In the genomic region with DNA sequence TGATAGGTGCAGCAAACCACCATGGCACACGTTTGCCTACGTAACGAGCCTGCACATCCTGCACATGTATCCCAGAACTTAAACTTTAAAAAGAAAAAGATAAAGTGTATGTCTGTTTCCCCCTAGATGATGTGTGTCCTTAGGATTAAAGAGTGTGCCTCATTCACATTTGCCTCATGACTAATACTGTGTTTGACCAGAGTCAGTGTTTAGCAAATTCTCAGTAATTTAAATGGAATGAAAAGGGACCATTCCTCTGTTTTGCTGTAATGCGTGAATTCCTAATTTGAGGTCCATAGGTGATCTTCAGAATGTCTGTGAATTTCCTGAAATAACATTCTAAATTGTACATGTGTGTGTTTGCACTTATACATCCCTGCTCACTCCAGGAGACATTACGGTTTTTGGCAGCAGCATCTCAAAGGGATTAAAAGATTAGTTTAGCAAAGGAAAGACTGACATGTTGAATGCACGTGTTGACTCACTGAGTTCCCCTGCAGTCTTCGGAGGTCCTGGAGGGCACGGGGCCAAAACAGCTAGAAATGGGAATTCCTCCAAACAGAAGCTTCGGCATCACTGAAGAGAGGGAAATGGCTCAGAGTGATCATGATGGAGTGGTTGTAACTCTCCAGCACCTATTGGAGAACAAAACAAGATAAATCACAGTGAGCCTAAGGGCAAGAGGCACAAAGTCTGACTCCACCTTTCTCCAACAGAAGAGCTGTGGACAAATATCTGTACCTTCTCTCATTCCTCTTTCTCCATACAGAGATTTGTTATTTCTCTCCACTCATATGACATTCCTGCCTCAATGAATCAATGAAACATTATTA, we compare ENCODE assay signal across 30 cellular contexts. TPM values are rescaled to one million over a fixed set of nuclear protein-coding genes. Genes with fewer than 3 reads are reported as not detected.
DNase-seq lines count a peak whose midpoint lies in the region; ATAC-seq and TF ChIP-seq lines count a peak whose summit lies in the region.
"Had no signal": no experiment of that assay in that cellular context is flagged by ENCODE, and none has a peak within 500 bp of the region (broad histone marks: within the 10 kb centered on the region; RNA-seq: fewer than 3 reads in every experiment).

No MANE protein-coding gene starts in this region.

- H3K27ac ChIP-seq in RWPE1 (no peak overlapping the region), substantia nigra (ENCODE audit: low read depth, low read length, poor library complexity, severe bottlenecking) (no peak overlapping the region), trophoblast cell (ENCODE audit: low read depth, low read length) (no peak overlapping the region)
- H3K27ac ChIP-seq: C4-2B, coronary artery, esophagus muscularis mucosa, gastrocnemius medialis, left ventricle myocardium inferior, testis had no signal

- no peak overlapping the region for H3K9ac ChIP-seq in trophoblast cell (ENCODE audit: low read length)

- H3K4me2 ChIP-seq in trophoblast cell (ENCODE audit: low read length), result no peak overlapping the region

- no peak overlapping the region for H2AFZ ChIP-seq in trophoblast cell (ENCODE audit: insufficient read depth, low read length, poor library complexity)

- no peaks in the 10 kb centered on the region for H3K79me2 ChIP-seq in trophoblast cell (ENCODE audit: control insufficient read depth, insufficient read depth, low read length, poor library complexity)

- no peaks in the 10 kb centered on the region for H3K36me3 ChIP-seq in trophoblast cell (ENCODE audit: control insufficient read depth in 1 of 2, insufficient read depth in 2 of 2, low read length in 2 of 2)
- H3K36me3 ChIP-seq: esophagus muscularis mucosa, gastrocnemius medialis, left ventricle myocardium inferior had no signal

- no peak for TF ChIP-seq CTCF in RWPE1 (conservative IDR thresholded peaks at IDR 0.05; ENCODE audit: low read depth)

- H3K4ac ChIP-seq in trophoblast cell (ENCODE audit: low read depth, low read length), result no peak overlapping the region

- H4K8ac ChIP-seq in trophoblast cell (ENCODE audit: low read depth, low read length), result no peak overlapping the region

- CTCF ChIA-PET in RWPE1 (lab: Yijun Ruan, JAX), result interaction anchor here (0.6 kb wide), 1 partner anchor 255 kb away, joined by 4 read pairs; no protein-coding TSS in a partner anchor
- CTCF ChIA-PET in activated CD8-positive, alpha-beta memory T cell treated with anti-CD3 and anti-CD28 coated beads, Interleukin-2, amount 10 ng/mL, durations not matched to agents 7 days and 5 days (lab: Charles Lee), result no interaction called here

- H3K36me3 Mint-ChIP-seq in activated CD8-positive, alpha-beta memory T cell treated with anti-CD3 and anti-CD28 coated beads, Interleukin-2, amount 10 ng/mL, durations not matched to agents 7 days and 5 days, result no peaks in the 10 kb centered on the region
- H3K36me3 Mint-ChIP-seq: immature natural killer cell had no signal

- H4K91ac ChIP-seq in trophoblast cell (ENCODE audit: low read depth, low read length), result no peak overlapping the region

- H2AK5ac ChIP-seq in trophoblast cell (ENCODE audit: low read length), result no peak overlapping the region

- H3K18ac ChIP-seq in trophoblast cell (ENCODE audit: low read length), result no peak overlapping the region

- H3K79me1 ChIP-seq in trophoblast cell (ENCODE audit: low read length), result no peaks in the 10 kb centered on the region

- no peak overlapping the region for H4K12ac ChIP-seq in trophoblast cell (ENCODE audit: low read depth, low read length)

- POLR2A ChIA-PET in RWPE1 (lab: Yijun Ruan, JAX; ENCODE audit: low non-redundant PET), result no interaction called here

- H2BK12ac ChIP-seq in trophoblast cell (ENCODE audit: low read length), result no peak overlapping the region

- peaks cover 0 to 5% of the 10 kb centered on the region in 2 experiments for H3K4me1 ChIP-seq in trophoblast cell (ENCODE audit: control insufficient read depth in 1 of 2, insufficient read depth in 2 of 2, low read length in 2 of 2)
- H3K4me1 ChIP-seq: esophagus muscularis mucosa, gastrocnemius medialis, left ventricle myocardium inferior, testis had no signal

- H3K27me3 Mint-ChIP-seq in activated CD8-positive, alpha-beta memory T cell treated with anti-CD3 and anti-CD28 coated beads, Interleukin-2, amount 10 ng/mL, durations not matched to agents 7 days and 5 days, result no peaks in the 10 kb centered on the region

- H2BK5ac ChIP-seq in trophoblast cell (ENCODE audit: low read depth, low read length, poor library complexity), result no peak overlapping the region

- H3K14ac ChIP-seq in trophoblast cell (ENCODE audit: low read length), result no peak overlapping the region

- no peak overlapping the region for H3K23ac ChIP-seq in trophoblast cell (ENCODE audit: low read length)

- no peaks in the 10 kb centered on the region for H3K27me3 ChIP-seq in trophoblast cell (ENCODE audit: insufficient read depth, low read length)
- H3K27me3 ChIP-seq: gastrocnemius medialis, testis had no signal

- H3K4me3 Mint-ChIP-seq in activated CD8-positive, alpha-beta memory T cell treated with anti-CD3 and anti-CD28 coated beads, Interleukin-2, amount 10 ng/mL, durations not matched to agents 7 days and 5 days, result no peak overlapping the region
- H3K4me3 Mint-ChIP-seq: activated T-cell treated with anti-CD3 and anti-CD28 coated beads, Interleukin-2, amount 50 U/mL, for 4 hours; immature natural killer cell; mesothelial cell of epicardium; naive thymus-derived CD4-positive, alpha-beta T cell had no signal

- no peak overlapping the region for H2BK120ac ChIP-seq in trophoblast cell (ENCODE audit: insufficient read depth, low read length, poor library complexity)

- H3K9me3 ChIP-seq in trophoblast cell (ENCODE audit: insufficient read depth, low read depth, low read length), result peaks cover 2% of the 10 kb centered on the region
- H3K9me3 ChIP-seq: gastrocnemius medialis, testis had no signal

- H3K27ac Mint-ChIP-seq in activated CD8-positive, alpha-beta memory T cell treated with anti-CD3 and anti-CD28 coated beads, Interleukin-2, amount 10 ng/mL, durations not matched to agents 7 days and 5 days, result no peak overlapping the region
- H3K27ac Mint-ChIP-seq: immature natural killer cell; mesothelial cell of epicardium; naive thymus-derived CD4-positive, alpha-beta T cell had no signal

- H3K9me3 Mint-ChIP-seq in activated CD8-positive, alpha-beta memory T cell treated with anti-CD3 and anti-CD28 coated beads, Interleukin-2, amount 10 ng/mL, durations not matched to agents 7 days and 5 days (ENCODE audit: low read depth), result peaks cover 11% of the 10 kb centered on the region

- no peak for ATAC-seq in activated CD8-positive, alpha-beta memory T cell treated with anti-CD3 and anti-CD28 coated beads, Interleukin-2, amount 10 ng/mL, durations not matched to agents 7 days and 5 days
- ATAC-seq: activated T-cell treated with anti-CD3 and anti-CD28 coated beads, Interleukin-2, amount 50 U/mL, for 4 hours; gastrocnemius medialis; naive thymus-derived CD4-positive, alpha-beta T cell; Panc1 had no signal

- DNase-seq in Daoy (ENCODE audit: low read depth) (peak; percentile 84), LoVo (ENCODE audit: low spot score) (peak; percentile 5), RWPE1 (ENCODE audit: low spot score) (peak; percentile 23), iris pigment epithelial cell (ENCODE audit: low read depth) (peak; percentile 20), substantia nigra (lab: John Stamatoyannopoulos, UW) (no peak), trophoblast cell (no peak)
- no peak for DNase-seq in activated CD8-positive, alpha-beta memory T cell treated with anti-CD3 and anti-CD28 coated beads, Interleukin-2, amount 10 ng/mL, durations not matched to agents 7 days and 5 days
- no peak for DNase-seq in stimulated activated CD4-positive, alpha-beta T cell treated with anti-CD3 and anti-CD28 coated beads, Interleukin-4, amount 100 ng/mL, for 4 hours
- DNase-seq: activated CD8-positive, alpha-beta memory T cell treated with anti-CD3 and anti-CD28 coated beads for 24 hours; activated T-cell treated with anti-CD3 and anti-CD28 coated beads, Interleukin-2, amount 50 U/mL, for 4 hours; Calu3; gastrocnemius medialis; hippocampal formation; immature natural killer cell; Kasumi-1; left ventricle myocardium inferior; naive thymus-derived CD4-positive, alpha-beta T cell; NCI-H1092 treated with DMSO at 0.1 percent for 48 hours; NCI-H2029 treated with DMSO at 0.1 percent for 48 hours; NCI-H345; NK-92 treated with Interleukin-12 subunit alpha and Interleukin-12 subunit beta, amount 100 ng/mL, for 24 hours; occipital lobe; stimulated activated CD4-positive, alpha-beta T cell treated with anti-CD3 and anti-CD28 coated beads, Interleukin-4, amount 100 ng/mL, for 1 hour; stimulated activated naive CD4-positive, alpha-beta T cell; testis had no signal

- WGBS in trophoblast cell (ENCODE audit: extremely low coverage, insufficient coverage, insufficient read length), result no CpG with 5 or more reads among the region's 9 CpGs

- H3K4me1 Mint-ChIP-seq in activated CD8-positive, alpha-beta memory T cell treated with anti-CD3 and anti-CD28 coated beads, Interleukin-2, amount 10 ng/mL, durations not matched to agents 7 days and 5 days, result no peaks in the 10 kb centered on the region
- H3K4me1 Mint-ChIP-seq: immature natural killer cell; naive thymus-derived CD4-positive, alpha-beta T cell had no signal

- no peak overlapping the region for H3K4me3 ChIP-seq in trophoblast cell (ENCODE audit: low read depth, low read length)
- H3K4me3 ChIP-seq: coronary artery, esophagus muscularis mucosa, gastrocnemius medialis, left ventricle myocardium inferior, testis had no signal

RNA-seq across cellular contexts. Expression of a gene that starts 19.1 kb away (rescaled TPM):
- total RNA-seq in Daoy (2014; rRNA removed; shearing (Covaris generic)), result 4.9 and 7.5 TPM in 2 replicates
- 10 to 100 TPM; 13.8 to 16.8 TPM for total RNA-seq in activated CD8-positive, alpha-beta memory T cell treated with anti-CD3 and anti-CD28 coated beads, Interleukin-2, amount 10 ng/mL, durations not matched to agents 7 days and 5 days
- polyA plus RNA-seq in trophoblast cell (2013), result 0.25 and 0.29 TPM in 2 replicates
- total RNA-seq: left ventricle myocardium inferior had no signal
- polyA plus RNA-seq: immature natural killer cell had no signal

Comparison
In these comparisons a context has a peak if more than half of its experiments do, and no peak if none do; other contexts are left out.
1. DNase-seq: peak in Daoy (single experiment), LoVo (single experiment), RWPE1 (single experiment) and iris pigment epithelial cell (single experiment); none in activated CD8-positive, alpha-beta memory T cell treated with anti-CD3 and anti-CD28 coated beads, Interleukin-2, amount 10 ng/mL, durations not matched to agents 7 days and 5 days (single experiment), substantia nigra (0 of 49), trophoblast cell (0 of 2) and stimulated activated CD4-positive, alpha-beta T cell treated with anti-CD3 and anti-CD28 coated beads, Interleukin-4, amount 100 ng/mL, for 4 hours (0 of 2).